Comparison of ENCODE assay signal across 1 cellular context in the genomic region with DNA sequence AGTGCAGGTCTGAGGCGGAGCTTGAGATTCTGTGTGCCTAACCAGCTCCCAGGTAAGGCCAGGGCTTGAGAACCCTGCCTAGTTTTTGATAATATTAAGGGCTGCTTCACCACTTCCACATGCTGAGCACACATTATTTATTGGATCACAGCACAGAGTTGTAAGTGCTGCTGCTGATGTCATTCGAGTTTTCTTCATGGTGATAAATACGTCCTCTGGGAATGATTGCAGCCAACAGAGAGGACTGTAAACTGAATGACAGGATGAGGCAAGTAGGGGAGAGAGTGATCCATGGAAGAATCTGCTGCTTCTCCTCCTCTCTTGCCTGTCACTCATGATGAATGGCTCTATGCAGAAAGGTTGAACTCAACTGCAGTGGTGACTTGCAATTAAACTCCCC.
TF ChIP-seq lines count a peak whose summit lies in the region.

No MANE protein-coding gene starts in this region.

TF ChIP-seq in H1, 55 proteins besides CTCF, POLR2A, EP300 and RAD21 (continued from another document):
- TF ChIP-seq TEAD4 (IDR thresholded peaks at IDR 0.05; ENCODE audit: low read depth, low read length): no peak
- no peak for TF ChIP-seq TBP (IDR thresholded peaks at IDR 0.05; ENCODE audit: low read depth, low read length)
- no peak for TF ChIP-seq NANOG (IDR thresholded peaks at IDR 0.05; ENCODE audit: insufficient read depth, low read depth, low read length, poor library complexity, severe bottlenecking)
- no peak for TF ChIP-seq BACH1 (IDR thresholded peaks at IDR 0.05; ENCODE audit: low read length)
- no peak for TF ChIP-seq CEBPB (IDR thresholded peaks at IDR 0.05; ENCODE audit: low read depth, low read length)
- no peak for TF ChIP-seq TAF1 (IDR thresholded peaks at IDR 0.05; ENCODE audit: low read depth, low read length)
- TF ChIP-seq KDM5A (IDR thresholded peaks at IDR 0.05; ENCODE audit: low read length): no peak
- no peak for TF ChIP-seq RXRA (IDR thresholded peaks at IDR 0.05; ENCODE audit: insufficient read depth, low read depth, low read length)
- no peak for TF ChIP-seq CBX8 (IDR thresholded peaks at IDR 0.05; ENCODE audit: borderline replicate concordance, low read depth, low read length)
- no peak for TF ChIP-seq SIX5 (IDR thresholded peaks at IDR 0.05; ENCODE audit: low read depth, low read length)
- TF ChIP-seq SP1 (IDR thresholded peaks at IDR 0.05; ENCODE audit: low read depth, low read length): no peak
